Comparison of ENCODE assay signal across 14 cellular contexts in the genomic region with DNA sequence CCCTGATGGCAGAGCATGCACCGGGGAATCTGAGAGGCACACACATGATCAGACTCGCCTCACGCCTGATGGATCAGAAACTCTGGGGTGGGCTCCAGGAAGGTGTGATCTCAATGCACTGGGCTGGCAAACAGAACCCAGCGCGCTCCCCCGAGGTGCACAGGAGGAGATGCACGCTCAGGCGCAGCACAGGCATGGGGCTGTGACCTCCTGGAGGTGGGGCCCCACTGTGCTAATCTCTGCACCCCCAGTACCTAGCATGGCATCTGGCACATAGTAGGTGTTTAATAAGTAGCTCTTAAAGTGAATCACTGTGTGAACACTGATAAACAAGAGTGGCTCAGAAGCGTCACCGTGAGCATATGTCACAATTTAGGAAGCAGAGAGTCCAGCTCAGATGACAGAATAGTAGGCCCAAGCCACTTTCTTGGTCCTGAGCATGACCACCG.
"Had no signal": no experiment of that assay in that cellular context is flagged by ENCODE, and none has a peak within 500 bp of the region (broad histone marks: within the 10 kb centered on the region; RNA-seq: fewer than 3 reads in every experiment).

No MANE protein-coding gene starts in this region.

- H3K4me1 Mint-ChIP-seq: stimulated activated naive CD8-positive, alpha-beta T cell treated with anti-CD3 and anti-CD28 coated beads, Interleukin-15, amount 100 ng/mL, for 72 hours had no signal

- ATAC-seq: activated CD4-positive, CD25-positive, alpha-beta regulatory T cell treated with anti-CD3 and anti-CD28 coated beads, Interleukin-2, amount 50 U/mL, for 24 hours had no signal

- H3K27me3 Mint-ChIP-seq: activated naive CD8-positive, alpha-beta T cell had no signal

- H3K27me3 ChIP-seq: cardiac muscle cell, testis had no signal

- H3K4me3 ChIP-seq: cardiac muscle cell, coronary artery, testis had no signal

- DNase-seq: activated CD4-positive, alpha-beta T cell treated with anti-CD3 and anti-CD28 coated beads, Interleukin-2, amount 50 U/mL, for 4 hours; activated gamma-delta T cell; activated T-cell treated with anti-CD3 and anti-CD28 coated beads, Interleukin-2, amount 50 U/mL, for 1 hour; anterior cingulate cortex; effector CD8-positive, alpha-beta T cell; hippocampal formation; retina; stimulated activated CD4-positive, alpha-beta T cell treated with anti-CD3 and anti-CD28 coated beads, Interleukin-4, amount 100 ng/mL, for 4 hours; stimulated activated naive CD8-positive, alpha-beta T cell treated with anti-CD3 and anti-CD28 coated beads, Interleukin-15, amount 100 ng/mL, for 72 hours; testis had no signal

- H3K9me3 Mint-ChIP-seq: stimulated activated naive CD8-positive, alpha-beta T cell treated with anti-CD3 and anti-CD28 coated beads, Interleukin-15, amount 100 ng/mL, for 72 hours had no signal

- H3K9me3 ChIP-seq: testis had no signal

- H3K27ac ChIP-seq: coronary artery, testis had no signal

- H3K4me3 Mint-ChIP-seq: activated naive CD8-positive, alpha-beta T cell; stimulated activated naive CD8-positive, alpha-beta T cell treated with anti-CD3 and anti-CD28 coated beads, Interleukin-15, amount 100 ng/mL, for 72 hours had no signal

- H3K36me3 Mint-ChIP-seq: activated naive CD8-positive, alpha-beta T cell had no signal

- H3K36me3 ChIP-seq: cardiac muscle cell had no signal
